ENCODE assay signal across 9 cellular contexts in the genomic region with DNA sequence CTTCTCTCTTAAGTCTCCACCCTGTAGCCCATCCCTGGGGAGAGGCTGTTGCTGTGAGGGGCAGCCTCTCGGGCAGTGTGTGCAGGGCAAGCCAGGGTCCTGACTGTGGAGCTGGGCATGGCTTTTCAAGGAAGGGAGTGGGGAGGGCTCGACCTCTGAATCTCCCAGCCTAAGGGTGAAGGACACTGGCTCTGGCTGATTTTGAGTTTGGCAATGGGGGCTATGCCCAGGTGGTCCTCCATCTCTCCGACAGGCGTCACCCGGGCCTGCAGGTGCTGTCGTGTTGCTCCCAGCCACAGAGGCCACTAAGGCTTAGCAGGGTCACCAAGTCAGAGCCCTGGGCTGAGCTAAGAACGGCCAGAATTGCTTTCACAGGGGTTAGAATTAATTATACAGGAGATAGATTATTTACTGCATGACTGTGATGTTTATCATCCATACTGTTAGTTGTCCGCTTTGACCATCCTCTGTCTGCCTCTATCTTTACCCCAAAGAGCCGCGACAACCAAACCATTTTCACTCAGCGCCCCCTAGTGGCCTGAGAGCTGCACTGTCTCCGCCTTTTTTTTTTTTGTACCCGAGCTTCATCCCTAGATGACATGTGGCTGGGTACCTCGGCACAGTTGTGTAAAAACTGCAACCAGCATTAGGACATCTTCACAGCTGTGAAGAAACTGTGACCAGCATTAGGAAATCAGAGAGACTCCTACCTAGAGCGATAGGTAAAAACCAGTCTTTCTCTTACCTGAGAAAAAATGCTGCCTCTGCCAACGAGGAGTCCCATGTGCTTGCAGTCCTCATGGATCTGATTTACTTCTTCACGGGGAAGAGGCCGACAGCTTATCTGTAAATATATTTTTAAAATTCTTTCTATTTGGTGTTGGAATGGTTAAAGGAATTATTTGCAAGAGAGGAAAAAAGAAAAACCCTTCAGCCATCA. TPM values are rescaled to one million over a fixed set of nuclear protein-coding genes. Genes with fewer than 3 reads are reported as not detected.
DNase-seq lines count a peak whose midpoint lies in the region; TF ChIP-seq lines count a peak whose summit lies in the region.
"Had no signal": no experiment of that assay in that cellular context is flagged by ENCODE, and none has a peak within 500 bp of the region (broad histone marks: within the 10 kb centered on the region; RNA-seq: fewer than 3 reads in every experiment).

No MANE protein-coding gene starts in this region.

- H3K36me3 ChIP-seq in hepatocyte (replicated peaks; ENCODE audit: insufficient read depth, low read depth) (no peaks in the 10 kb centered on the region), spleen (no peaks in the 10 kb centered on the region)
- H3K36me3 ChIP-seq: BLaER1 had no signal

- H3K27me3 ChIP-seq in hepatocyte (no peaks in the 10 kb centered on the region), spleen (replicated peaks in 1 of 7) (peaks cover 0 to 31% (median 0%) of the 10 kb centered on the region in 7 donors)
- H3K27me3 ChIP-seq: BLaER1 had no signal

- intact Hi-C loops in spleen (cut with DNase I; ENCODE audit: low total_unique reads): loop anchor here (5.0 kb wide), 1 partner anchor 531 kb away; no protein-coding TSS in a partner anchor

- H3K4me3 ChIP-seq in hepatocyte: no peak overlapping the region
- no peak overlapping the region for H3K4me3 ChIP-seq in spleen
- H3K4me3 ChIP-seq: BLaER1 had no signal

- H2AFZ ChIP-seq in hepatocyte: no peak overlapping the region

- no peak for TF ChIP-seq POLR2A in spleen (IDR thresholded peaks at IDR 0.05)

- H3K36me3 Mint-ChIP-seq in HFFc6 (ENCODE audit: low read depth): no peaks in the 10 kb centered on the region

- H4K20me1 ChIP-seq in hepatocyte (ENCODE audit: insufficient read depth, poor library complexity, severe bottlenecking): no peaks in the 10 kb centered on the region
- H4K20me1 ChIP-seq: BLaER1 had no signal

- peaks cover 26% of the 10 kb centered on the region for H3K27me3 Mint-ChIP-seq in HFFc6 (ENCODE audit: insufficient read depth)

- H3K4me2 ChIP-seq in hepatocyte: no peak overlapping the region
- H3K4me2 ChIP-seq: BLaER1 had no signal

- H3K4me1 Mint-ChIP-seq in HFFc6 (ENCODE audit: low read depth): peaks cover 5% of the 10 kb centered on the region; the same call in 1 of the 2 replicates

- H3K9me3 Mint-ChIP-seq in HFFc6: no peaks in the 10 kb centered on the region

- no peaks in the 10 kb centered on the region for H3K9me2 ChIP-seq in hepatocyte (replicated peaks; ENCODE audit: insufficient read depth)

- TF ChIP-seq CTCF in HFFc6 (IDR thresholded peaks at IDR 0.05) (peak; percentile 99), hepatocyte (IDR thresholded peaks at IDR 0.05; ENCODE audit: poor library complexity) (peak; percentile 81), spleen (IDR thresholded peaks at IDR 0.05 in 8 of 11, conservative IDR thresholded peaks at IDR 0.05 in 3 of 11) (peak; percentile 45 to 77 (median 67))

- no peaks in the 10 kb centered on the region for H3K79me2 ChIP-seq in hepatocyte

- H3K27ac ChIP-seq in hepatocyte (no peak overlapping the region), spleen (no peak overlapping the region)
- H3K27ac ChIP-seq: BLaER1 had no signal

- H3K9me3 ChIP-seq in hepatocyte (ENCODE audit: low read depth): no peaks in the 10 kb centered on the region
- no peaks in the 10 kb centered on the region for H3K9me3 ChIP-seq in spleen
- H3K9me3 ChIP-seq: BLaER1 had no signal

- H3K27ac Mint-ChIP-seq in HFFc6: no peak overlapping the region

- no peaks in the 10 kb centered on the region for H3K4me1 ChIP-seq in hepatocyte (ENCODE audit: insufficient read depth)
- peaks cover 0 to 6% (median 0%) of the 10 kb centered on the region in 6 donors for H3K4me1 ChIP-seq in spleen
- H3K4me1 ChIP-seq: BLaER1 had no signal

- no peak overlapping the region for H3K4me3 Mint-ChIP-seq in HFFc6

- 49% methylated on average over 18 of the region's 18 CpGs for WGBS in hepatocyte (ENCODE audit: low lambda C conversion rate, missing lambda C conversion rate)
- 45 to 55% (median 48%) methylated on average over 18 of the region's 18 CpGs for WGBS in spleen, 5 donors

- peak; percentile 11 for DNase-seq in DMS79 treated with DMSO at 0.1 percent for 48 hours (lab: John Stamatoyannopoulos, UW)
- no peak for DNase-seq in DMS79 (lab: John Stamatoyannopoulos, UW)
- peak; percentile 12 for DNase-seq in HFFc6
- peak; percentile 56 for DNase-seq in NCI-H1417 treated with DMSO at 0.1 percent for 48 hours (lab: John Stamatoyannopoulos, UW)
- peak in 4 of 5 donors; percentile 19 to 45 (median 24) for DNase-seq in T-helper 1 cell
- DNase-seq in amygdala (lab: John Stamatoyannopoulos, UW): peak in 37 of 56 donors; percentile 1 to 70 (median 19)
- peak; percentile 69 for DNase-seq in hepatocyte (ENCODE audit: low spot score)
- no peak for DNase-seq in spleen

RNA-seq across cellular contexts. Expression of gene AGXT2, which starts 44.5 kb away (rescaled TPM):
- not detected for total RNA-seq in HFFc6 (2021; fragmentation: NEBNext Ultra II Directional; extraction: Animal tissue kit (Norgen Biotek cat#: 25700))
- total RNA-seq in hepatocyte (8.0 and 8.1 TPM in 2 replicates), spleen (not detected)
- polyA plus RNA-seq in hepatocyte (5.9 and 10.6 TPM in 2 replicates), spleen (not detected)

Comparison
In these comparisons a context has a peak if more than half of its experiments do, and no peak if none do; other contexts are left out.
1. DNase-seq: peak in DMS79 treated with DMSO at 0.1 percent for 48 hours (single experiment), HFFc6 (single experiment), NCI-H1417 treated with DMSO at 0.1 percent for 48 hours (single experiment), T-helper 1 cell (4 of 5), amygdala (37 of 56) and hepatocyte (single experiment); none in DMS79 (single experiment) and spleen (single experiment).
2. Peak in every context shown above with its lines, with median percentiles within 50 percentile points of each other: CTCF ChIP-seq.